In the genomic region with DNA sequence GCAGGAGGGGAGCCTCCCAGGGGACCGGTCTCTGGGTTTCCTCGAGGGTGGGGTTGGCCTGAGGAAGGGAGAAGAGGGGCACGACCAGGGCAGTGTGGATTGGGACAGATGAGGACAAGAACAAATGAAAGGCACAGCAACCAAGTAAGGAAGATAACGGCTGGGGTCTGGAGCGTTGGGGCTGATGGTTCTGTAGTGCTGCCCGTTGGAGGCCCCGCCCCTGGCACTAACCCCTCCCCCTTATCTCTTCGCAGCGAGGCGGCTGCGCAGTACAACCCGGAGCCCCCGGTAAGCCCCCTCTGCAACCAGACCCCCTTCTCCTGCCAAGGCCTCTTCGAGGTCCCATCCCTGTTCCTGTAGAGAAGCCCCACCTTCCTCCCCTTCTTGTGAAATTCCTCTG, we compare ENCODE assay signal across 1 cellular context.
TF ChIP-seq lines count a peak whose summit lies in the region.

No MANE protein-coding gene starts in this region.

TF ChIP-seq in WTC11, 78 proteins besides CTCF, POLR2A, EP300 and RAD21 (continued from another document):
- TF ChIP-seq, protein P1, sequence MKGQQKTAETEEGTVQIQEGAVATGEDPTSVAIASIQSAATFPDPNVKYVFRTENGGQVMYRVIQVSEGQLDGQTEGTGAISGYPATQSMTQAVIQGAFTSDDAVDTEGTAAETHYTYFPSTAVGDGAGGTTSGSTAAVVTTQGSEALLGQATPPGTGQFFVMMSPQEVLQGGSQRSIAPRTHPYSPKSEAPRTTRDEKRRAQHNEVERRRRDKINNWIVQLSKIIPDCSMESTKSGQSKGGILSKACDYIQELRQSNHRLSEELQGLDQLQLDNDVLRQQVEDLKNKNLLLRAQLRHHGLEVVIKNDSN (CRISPR knock-in tag; IDR thresholded peaks at IDR 0.05): no peak
- TF ChIP-seq NR3C1 (CRISPR knock-in tag; conservative IDR thresholded peaks at IDR 0.05; ENCODE audit: low read depth): no peak
- no peak for TF ChIP-seq NR1H2 (CRISPR knock-in tag; IDR thresholded peaks at IDR 0.05)
- no peak for TF ChIP-seq SMAD4 (CRISPR knock-in tag; IDR thresholded peaks at IDR 0.05)
